8 cellular contexts compared by ENCODE assay signal in genomic region chr19:50329146-50329925, GRCh38. TPM values are rescaled to one million over a fixed set of nuclear protein-coding genes. Genes with fewer than 3 reads are reported as not detected.
A peak's percentile ranks its signal among the peaks of the same experiment; 100 is the strongest.
DNase-seq lines count a peak whose midpoint lies in the region; ATAC-seq lines count a peak whose summit lies in the region.

Gene KCNC3 (minus strand): TSS chr19:50329377. CDS start chr19:50329082, 295 bp downstream.

- peak within 1 kb of the TSS; percentile 62 for H3K9ac ChIP-seq in endocrine pancreas (ENCODE audit: control insufficient read depth, insufficient read depth, low read length)

- H3K27me3 Mint-ChIP-seq in activated CD8-positive, alpha-beta memory T cell treated with anti-CD3 and anti-CD28 coated beads, Interleukin-2, amount 10 ng/mL, durations not matched to agents 7 days and 5 days: peaks cover 53% of the 10 kb centered on the region
- peaks cover 10% of the 10 kb centered on the region for H3K27me3 Mint-ChIP-seq in memory B cell

- peak; percentile 98 for DNase-seq in AG08396 (ENCODE audit: low spot score)
- peak; percentile 100 for DNase-seq in NCI-H748 (lab: John Stamatoyannopoulos, UW; ENCODE audit: unreplicated experiment)
- DNase-seq in activated CD8-positive, alpha-beta memory T cell treated with anti-CD3 and anti-CD28 coated beads, Interleukin-2, amount 10 ng/mL, durations not matched to agents 7 days and 5 days: peak; percentile 98
- peak; percentile 89 to 98 for DNase-seq in memory B cell (ENCODE audit: low spot score in 2 of 2)
- DNase-seq in stimulated activated CD8-positive, alpha-beta memory T cell treated with anti-CD3 and anti-CD28 coated beads, Interleukin-12 subunit alpha, Interleukin-12 subunit beta, amount 100 ng/mL, for 24 hours (ENCODE audit: extremely low read depth): peak; percentile 91

- H3K36me3 Mint-ChIP-seq in activated CD8-positive, alpha-beta memory T cell treated with anti-CD3 and anti-CD28 coated beads, Interleukin-2, amount 10 ng/mL, durations not matched to agents 7 days and 5 days: peaks cover 10% of the 10 kb centered on the region
- H3K36me3 Mint-ChIP-seq in memory B cell: peaks cover 3% of the 10 kb centered on the region

- H3K36me3 ChIP-seq in endocrine pancreas (ENCODE audit: control insufficient read depth, insufficient read depth, low read length): no peaks in the 10 kb centered on the region

- ATAC-seq in GM19025 (IDR thresholded peaks at IDR 0.05; ENCODE audit: low read depth, unreplicated experiment) (peak; percentile 39), HG03354 (IDR thresholded peaks at IDR 0.05; ENCODE audit: poor library complexity, severe bottlenecking, unreplicated experiment) (peak; percentile 43), memory B cell (ENCODE audit: low read depth) (peak; percentile 61)
- ATAC-seq in activated CD8-positive, alpha-beta memory T cell treated with anti-CD3 and anti-CD28 coated beads, Interleukin-2, amount 10 ng/mL, durations not matched to agents 7 days and 5 days: peak; percentile 61

- CTCF ChIA-PET in activated CD8-positive, alpha-beta memory T cell treated with anti-CD3 and anti-CD28 coated beads, Interleukin-2, amount 10 ng/mL, durations not matched to agents 7 days and 5 days (lab: Charles Lee): interaction anchor here (0.8 to 1.4 kb wide), 7 partner anchors 8 to 132 kb away, joined by 3 to 8 read pairs (median 3); no protein-coding TSS in a partner anchor

- H3K9me3 ChIP-seq in endocrine pancreas (ENCODE audit: control insufficient read depth, low read length): no peaks in the 10 kb centered on the region

- peaks cover 60% of the 10 kb centered on the region for H3K4me1 Mint-ChIP-seq in activated CD8-positive, alpha-beta memory T cell treated with anti-CD3 and anti-CD28 coated beads, Interleukin-2, amount 10 ng/mL, durations not matched to agents 7 days and 5 days
- H3K4me1 Mint-ChIP-seq in memory B cell: peaks cover 62% of the 10 kb centered on the region

- no peaks in the 10 kb centered on the region for H3K9me3 Mint-ChIP-seq in activated CD8-positive, alpha-beta memory T cell treated with anti-CD3 and anti-CD28 coated beads, Interleukin-2, amount 10 ng/mL, durations not matched to agents 7 days and 5 days (ENCODE audit: low read depth)
- H3K9me3 Mint-ChIP-seq in memory B cell: peaks cover 4% of the 10 kb centered on the region

- no peaks in the 10 kb centered on the region for H3K4me1 ChIP-seq in endocrine pancreas (ENCODE audit: control insufficient read depth, insufficient read depth, low read length)

- no peak within 1 kb of the TSS for H3K4me3 ChIP-seq in endocrine pancreas (ENCODE audit: control insufficient read depth, insufficient read depth, low read length)

- peak within 1 kb of the TSS; percentile 88 for H3K27ac Mint-ChIP-seq in activated CD8-positive, alpha-beta memory T cell treated with anti-CD3 and anti-CD28 coated beads, Interleukin-2, amount 10 ng/mL, durations not matched to agents 7 days and 5 days
- peak within 1 kb of the TSS; percentile 92 for H3K27ac Mint-ChIP-seq in memory B cell

- no peaks in the 10 kb centered on the region for H3K27me3 ChIP-seq in endocrine pancreas (ENCODE audit: control insufficient read depth, insufficient read depth, low read length)

- H3K4me3 Mint-ChIP-seq in activated CD8-positive, alpha-beta memory T cell treated with anti-CD3 and anti-CD28 coated beads, Interleukin-2, amount 10 ng/mL, durations not matched to agents 7 days and 5 days: peak within 1 kb of the TSS; percentile 79
- H3K4me3 Mint-ChIP-seq in memory B cell: peak within 1 kb of the TSS; percentile 90

RNA-seq across cellular contexts. Expression of gene KCNC3, which starts in this region (rescaled TPM):
- 1 to 10 TPM; 1.3 to 2.3 TPM for total RNA-seq in activated CD8-positive, alpha-beta memory T cell treated with anti-CD3 and anti-CD28 coated beads, Interleukin-2, amount 10 ng/mL, durations not matched to agents 7 days and 5 days
